9 cellular contexts compared by ENCODE assay signal in genomic region chr5:59069438-59070079, GRCh38.
DNase-seq lines count a peak whose midpoint lies in the region; ATAC-seq and TF ChIP-seq lines count a peak whose summit lies in the region.
"Had no signal": no experiment of that assay in that cellular context is flagged by ENCODE, and none has a peak within 500 bp of the region (broad histone marks: within the 10 kb centered on the region; RNA-seq: fewer than 3 reads in every experiment).

No MANE protein-coding gene starts in this region.

- no peak overlapping the region for H3K4me3 ChIP-seq in foreskin fibroblast (ENCODE audit: low read depth in 1 of 2, low read length in 2 of 2)
- H3K4me3 ChIP-seq: K562 had no signal

- H3K36me3 Mint-ChIP-seq in natural killer cell treated with Interleukin-12 subunit alpha and Interleukin-12 subunit beta and Interleukin-15 and Interleukin-18, amount 100 ng/mL, for 72 hours = peaks cover 4% of the 10 kb centered on the region

- no peak overlapping the region for H3K27ac Mint-ChIP-seq in natural killer cell treated with Interleukin-12 subunit alpha and Interleukin-12 subunit beta and Interleukin-15 and Interleukin-18, amount 100 ng/mL, for 72 hours

- TF ChIP-seq CTCF in foreskin fibroblast (IDR thresholded peaks at IDR 0.05; ENCODE audit: low read depth, low read length) (no peak), omental fat pad (IDR thresholded peaks at IDR 0.05) (no peak)

- H3K4me1 Mint-ChIP-seq in natural killer cell treated with Interleukin-12 subunit alpha and Interleukin-12 subunit beta and Interleukin-15 and Interleukin-18, amount 100 ng/mL, for 72 hours (ENCODE audit: low read depth in 2 of 2) = peaks cover 0 to 8% of the 10 kb centered on the region in 2 donors

- H3K9me3 Mint-ChIP-seq in natural killer cell treated with Interleukin-12 subunit alpha and Interleukin-12 subunit beta and Interleukin-15 and Interleukin-18, amount 100 ng/mL, for 72 hours = peaks cover 2% of the 10 kb centered on the region

- H3K27me3 Mint-ChIP-seq in natural killer cell treated with Interleukin-12 subunit alpha and Interleukin-12 subunit beta and Interleukin-15 and Interleukin-18, amount 100 ng/mL, for 72 hours = peaks cover 0 to 3% of the 10 kb centered on the region in 2 donors

- H3K4me3 Mint-ChIP-seq in natural killer cell treated with Interleukin-12 subunit alpha and Interleukin-12 subunit beta and Interleukin-15 and Interleukin-18, amount 100 ng/mL, for 72 hours = no peak overlapping the region

- DNase-seq in DMS 273 treated with DMSO at 0.1 percent for 48 hours (lab: John Stamatoyannopoulos, UW) = peak; percentile 33
- peak; percentile 93 for DNase-seq in RPMI7951 (ENCODE audit: low read depth)
- peak; percentile 93 to 94 for DNase-seq in foreskin fibroblast
- no peak for DNase-seq in omental fat pad (ENCODE audit: low spot score)
- DNase-seq in T-helper 1 cell = no peak
- DNase-seq in natural killer cell treated with Interleukin-12 subunit alpha and Interleukin-12 subunit beta and Interleukin-15 and Interleukin-18, amount 100 ng/mL, for 72 hours (ENCODE audit: low spot score) = no peak

- ATAC-seq in omental fat pad (ENCODE audit: low FRiP score) (peak; percentile 86), HG03565 (IDR thresholded peaks at IDR 0.05; ENCODE audit: unreplicated experiment) (no peak), GM18502 (IDR thresholded peaks at IDR 0.05; ENCODE audit: poor library complexity, unreplicated experiment) (no peak)
- ATAC-seq in natural killer cell treated with Interleukin-12 subunit alpha and Interleukin-12 subunit beta and Interleukin-15 and Interleukin-18, amount 100 ng/mL, for 72 hours = no peak
- ATAC-seq: K562 had no signal

Comparison
In these comparisons a context has a peak if more than half of its experiments do, and no peak if none do; other contexts are left out.
1. DNase-seq: peak in DMS 273 treated with DMSO at 0.1 percent for 48 hours (single experiment), RPMI7951 (single experiment) and foreskin fibroblast (2 of 2); none in omental fat pad (single experiment), T-helper 1 cell (0 of 5) and natural killer cell treated with Interleukin-12 subunit alpha and Interleukin-12 subunit beta and Interleukin-15 and Interleukin-18, amount 100 ng/mL, for 72 hours (single experiment).